In genomic region chr1:156246241-156246761, GRCh38 we compare ENCODE assay signal across 13 cellular contexts. TPM values are rescaled to one million over a fixed set of nuclear protein-coding genes. Genes with fewer than 3 reads are reported as not detected.
DNase-seq lines count a peak whose midpoint lies in the region; ATAC-seq, FAIRE-seq and TF ChIP-seq lines count a peak whose summit lies in the region.
"Had no signal": no experiment of that assay in that cellular context is flagged by ENCODE, and none has a peak within 500 bp of the region (broad histone marks: within the 10 kb centered on the region; RNA-seq: fewer than 3 reads in every experiment).

No MANE protein-coding gene starts in this region.

- WGBS in HUES64 = 84% methylated on average over 10 of the region's 10 CpGs
- 17% methylated on average over 10 of the region's 10 CpGs for whole genome bisulfite sequencing in GM12878 (ENCODE audit: insufficient coverage, insufficient replicate concordance, low lambda C conversion rate, missing lambda C conversion rate)

- CTCF ChIA-PET in GM12878 (lab: Yijun Ruan, JAX) = interaction anchor here (1.0 to 1.4 kb wide), 5 partner anchors 73 to 155 kb away, joined by 3 to 4 read pairs (median 3); no protein-coding TSS in a partner anchor

- peak; percentile 74 for DNase-seq in NCI-H82 (lab: John Stamatoyannopoulos, UW)
- no peak for DNase-seq in NCI-H82 treated with DMSO at 0.1 percent for 48 hours (lab: John Stamatoyannopoulos, UW; ENCODE audit: unreplicated experiment)
- no peak for DNase-seq in GM12878 (ENCODE audit: low read depth, low spot score)
- no peak for DNase-seq in osteoblast (ENCODE audit: insufficient read length, low spot score, missing footprints)
- no peak for DNase-seq in foreskin keratinocyte
- DNase-seq in nucleus accumbens (lab: John Stamatoyannopoulos, UW) = no peak
- DNase-seq in T1000 (lab: John Stamatoyannopoulos, UW) = no peak
- DNase-seq: NCI-H1417 treated with DMSO at 0.1 percent for 48 hours, sigmoid colon had no signal

- H3K27ac ChIP-seq in HUES64 (ENCODE audit: low read depth, low read length) = no peak overlapping the region
- H3K27ac ChIP-seq in GM12878 (ENCODE audit: control insufficient read depth, insufficient read depth) = no peak overlapping the region
- H3K27ac ChIP-seq in osteoblast (ENCODE audit: low read depth, low read length) = no peak overlapping the region
- H3K27ac ChIP-seq in foreskin keratinocyte = no peak overlapping the region
- H3K27ac ChIP-seq: A549, sigmoid colon had no signal

- peaks cover 7% of the 10 kb centered on the region; the same call in 1 of the 2 replicates for H3K27me3 ChIP-seq in HUES64 (ENCODE audit: insufficient read depth, low read length)
- no peaks in the 10 kb centered on the region for H3K27me3 ChIP-seq in GM12878 (replicated peaks in 1 of 2; ENCODE audit: control insufficient read depth in 2 of 2, insufficient read depth in 2 of 2, low read length in 1 of 2)
- H3K27me3 ChIP-seq in osteoblast (ENCODE audit: insufficient read depth, low read length) = peaks cover 19% of the 10 kb centered on the region
- peaks cover 18% of the 10 kb centered on the region for H3K27me3 ChIP-seq in foreskin keratinocyte

- H3K4me3 ChIP-seq in HUES64 (ENCODE audit: low read length) (peak overlapping the region; percentile 43), GM12878 (peak overlapping the region; percentile 71; the same call in 1 of the 2 replicates), osteoblast (ENCODE audit: insufficient read depth, low read length) (no peak overlapping the region)
- H3K4me3 ChIP-seq: A549 had no signal

- FAIRE-seq in GM12878 (lab: Jason Lieb, UNC) = no peak
- FAIRE-seq: A549 had no signal

- no peak for TF ChIP-seq EP300 in GM12878 (IDR thresholded peaks at IDR 0.05; ENCODE audit: borderline replicate concordance in 1 of 2, control insufficient read depth in 1 of 2, low read depth in 2 of 2, low read length in 2 of 2)

- ATAC-seq in GM12878 (no peak), foreskin keratinocyte (no peak)

- H3K4me2 ChIP-seq in GM12878 (ENCODE audit: control insufficient read depth, insufficient read depth) (peak overlapping the region; percentile 85), osteoblast (ENCODE audit: insufficient read depth, low read length) (peak overlapping the region; percentile 60)

- no peak for TF ChIP-seq POLR2A in GM12878 (IDR thresholded peaks at IDR 0.05; ENCODE audit: low read depth, low read length)

- H3K79me2 ChIP-seq in GM12878 (ENCODE audit: control insufficient read depth, insufficient read depth, low read length) = no peaks in the 10 kb centered on the region
- H3K79me2 ChIP-seq in osteoblast (ENCODE audit: insufficient read depth, low read length) = no peaks in the 10 kb centered on the region

- TF ChIP-seq CTCF in GM12878 (IDR thresholded peaks at IDR 0.05 in 2 of 3, conservative IDR thresholded peaks at IDR 0.05 in 1 of 3; ENCODE audit: control insufficient read depth in 2 of 3, extremely low read depth in 1 of 3, insufficient read depth in 1 of 3, low read depth in 3 of 3, low read length in 3 of 3) (no peak), osteoblast (IDR thresholded peaks at IDR 0.05; ENCODE audit: extremely low read depth, low read depth, low read length) (no peak), foreskin keratinocyte (conservative IDR thresholded peaks at IDR 0.05) (no peak)

- POLR2A ChIA-PET in GM12878 (lab: Charles Lee) = interaction anchor here (0.9 kb wide), 2 partner anchors 8 to 48 kb away, joined by 3 read pairs; no protein-coding TSS in a partner anchor

- peak overlapping the region; percentile 80; the same call in 1 of the 2 replicates for H2AFZ ChIP-seq in GM12878 (ENCODE audit: control insufficient read depth, low read depth, low read length)
- no peak overlapping the region for H2AFZ ChIP-seq in osteoblast (ENCODE audit: low read length)

- RAD21 ChIA-PET in GM12878 (lab: Charles Lee; ENCODE audit: unreplicated experiment) = interaction anchor here (0.7 to 1.1 kb wide), 2 partner anchors 27 to 72 kb away, joined by 3 read pairs; no protein-coding TSS in a partner anchor

- H4K20me1 ChIP-seq in GM12878 (ENCODE audit: control insufficient read depth, insufficient read depth) (no peaks in the 10 kb centered on the region), osteoblast (ENCODE audit: insufficient read depth, low read length) (no peaks in the 10 kb centered on the region)

- intact Hi-C loops in GM12878 (cut with micrococcal nuclease; ENCODE audit: unreplicated experiment) = no loop called here

- no peak for TF ChIP-seq RAD21 in GM12878 (IDR thresholded peaks at IDR 0.05; ENCODE audit: insufficient read depth, low read depth, low read length)

- H3K36me3 ChIP-seq in HUES64 (ENCODE audit: insufficient read depth, low read length) (peaks cover 25% of the 10 kb centered on the region), GM12878 (ENCODE audit: control insufficient read depth in 2 of 2, insufficient read depth in 2 of 2, low read length in 1 of 2) (peaks cover 3 to 20% of the 10 kb centered on the region in 2 experiments; a peak in 3 of 4 replicates), osteoblast (ENCODE audit: insufficient read depth, low read length) (peaks cover 15% of the 10 kb centered on the region)

- SMC1A ChIA-PET in GM12878 (lab: Charles Lee; ENCODE audit: uncharacterized antibody, unreplicated experiment) = interaction anchor here (0.6 to 1.3 kb wide), 3 partner anchors 11 to 117 kb away, joined by 3 to 4 read pairs (median 3); no protein-coding TSS in a partner anchor

- H3K9ac ChIP-seq in HUES64 (ENCODE audit: low read depth, low read length) = no peak overlapping the region
- peak overlapping the region; percentile 57; the same call in 1 of the 2 replicates for H3K9ac ChIP-seq in GM12878 (ENCODE audit: control insufficient read depth, insufficient read depth, low read length)

- no peaks in the 10 kb centered on the region for H3K9me3 ChIP-seq in HUES64 (ENCODE audit: insufficient read depth, low read depth, low read length)
- H3K9me3 ChIP-seq in GM12878 (replicated peaks; ENCODE audit: control insufficient read depth, insufficient read depth, low read length) = no peaks in the 10 kb centered on the region
- no peaks in the 10 kb centered on the region for H3K9me3 ChIP-seq in osteoblast (ENCODE audit: low read depth, low read length)
- H3K9me3 ChIP-seq: A549, sigmoid colon had no signal

- in situ Hi-C loops in GM12878 (cut with MboI) = no loop called here

- peaks cover 7% of the 10 kb centered on the region for H3K4me1 ChIP-seq in HUES64 (ENCODE audit: insufficient read depth, low read length)
- peaks cover 19% of the 10 kb centered on the region for H3K4me1 ChIP-seq in GM12878 (ENCODE audit: control insufficient read depth, insufficient read depth, low read length)
- H3K4me1 ChIP-seq in osteoblast (ENCODE audit: insufficient read depth, low read length) = peaks cover 20% of the 10 kb centered on the region
- H3K4me1 ChIP-seq in foreskin keratinocyte = peaks cover 10% of the 10 kb centered on the region

- BruUV-seq in GM12878 (replicated peaks; lab: Mats Ljungman, UMichigan) = no TSS peak

RNA-seq across cellular contexts. Expression of gene PAQR6, which starts 1.6 kb away (rescaled TPM):
- polyA plus RNA-seq in HUES64 (2013, experiment 1 of 2) = 1.9 TPM
- 2.4 TPM for polyA plus RNA-seq in HUES64 (2013, experiment 2 of 2)
- total RNA-seq in GM12878 (2013; cell fraction: nucleolus; rRNA removed) = 7.9 and 12.4 TPM in 2 replicates
- total RNA-seq in GM12878 (2014; rRNA removed) (2.3 and 2.9 TPM in 2 replicates), GM12878 (2014; rRNA removed; fragmentation: Illumina TruSeq; extraction: Trizol) (0.98 and 1.1 TPM in 2 replicates), GM12878 (2021) (2.6 and 3.5 TPM in 2 replicates), osteoblast (0.36 and 0.59 TPM in 2 replicates), foreskin keratinocyte (0.63 and 1.2 TPM in 2 replicates)
- polyA plus RNA-seq in GM12878 (2011; ENCODE audit: low read depth) = 2.2 TPM
- polyA plus RNA-seq in GM12878 (2011; rRNA removed) (1.8 and 2.4 TPM in 2 replicates), GM12878 (2014; fragmentation: Illumina TruSeq; extraction: Trizol) (1.0 and 1.3 TPM in 2 replicates), GM12878 (2014; fragmentation: Nextera tagmentation; extraction: Ambion mirVana) (under 1 TPM; 0.42 to 0.73 TPM), GM12878 (2014; rRNA removed) (4.5 and 5.1 TPM in 2 replicates), GM12878 (2016; fragmentation: Nextera tagmentation; extraction: Ambion mirVana) (1 to 10 TPM in 1 of 2 experiments, under 1 TPM in 1; 0.77 to 1.3 TPM), foreskin keratinocyte (1.1 and 1.8 TPM in 2 replicates)
- polyA plus RNA-seq in GM12878 (2011; cell fraction: cytosol; rRNA removed) = 2.2 and 3.4 TPM in 2 replicates
- 31.9 and 41.6 TPM in 2 replicates for polyA plus RNA-seq in GM12878 (2011; cell fraction: nucleus; rRNA removed)
- polyA plus RNA-seq in GM12878 (2012) = 4.3 and 5.0 TPM in 2 replicates
- polyA minus RNA-seq in GM12878 (2011; rRNA and poly(A)+ RNA removed) = 0.29 and 0.46 TPM in 2 replicates
- polyA minus RNA-seq in GM12878 (2011; cell fraction: cytosol; rRNA and poly(A)+ RNA removed) = not detected in 2 replicates
- 1.5 and 3.1 TPM in 2 replicates for polyA minus RNA-seq in GM12878 (2011; cell fraction: nucleus; rRNA and poly(A)+ RNA removed)

RNA-seq across cellular contexts. Expression of gene BGLAP, which starts 4.3 kb away (rescaled TPM):
- polyA plus RNA-seq in HUES64 (2013, experiment 1 of 2) = not detected
- 1.3 TPM for polyA plus RNA-seq in HUES64 (2013, experiment 2 of 2)
- total RNA-seq in GM12878 (2013; cell fraction: nucleolus; rRNA removed) = 2.5 and 2.7 TPM in 2 replicates
- total RNA-seq in GM12878 (2014; rRNA removed) = 0.54 and 1.8 TPM in 2 replicates
- total RNA-seq in GM12878 (2014; rRNA removed; fragmentation: Illumina TruSeq; extraction: Trizol) = 0.40 TPM in 1 of 2 replicates, not detected in the other
- 0.40 and 0.74 TPM in 2 replicates for total RNA-seq in GM12878 (2021)
- polyA plus RNA-seq in GM12878 (2011; ENCODE audit: low read depth) = 0.45 TPM
- polyA plus RNA-seq in GM12878 (2011; rRNA removed) = 0.23 TPM in 1 of 2 replicates, not detected in the other
- 0.21 and 0.67 TPM in 2 replicates for polyA plus RNA-seq in GM12878 (2011; cell fraction: cytosol; rRNA removed)
- 1.9 and 2.8 TPM in 2 replicates for polyA plus RNA-seq in GM12878 (2011; cell fraction: nucleus; rRNA removed)
- polyA plus RNA-seq in GM12878 (2012) = 0.45 and 0.77 TPM in 2 replicates
- polyA plus RNA-seq in GM12878 (2014; fragmentation: Illumina TruSeq; extraction: Trizol) = not detected in 2 replicates
- not detected for polyA plus RNA-seq in GM12878 (2014; fragmentation: Nextera tagmentation; extraction: Ambion mirVana)
- 0.69 and 1.3 TPM in 2 replicates for polyA plus RNA-seq in GM12878 (2014; rRNA removed)
- polyA plus RNA-seq in GM12878 (2016; fragmentation: Nextera tagmentation; extraction: Ambion mirVana) = under 1 TPM; 0.20 to 0.40 TPM
- polyA minus RNA-seq in GM12878 (2011; rRNA and poly(A)+ RNA removed) = not detected in 2 replicates
- polyA minus RNA-seq in GM12878 (2011; cell fraction: cytosol; rRNA and poly(A)+ RNA removed) = not detected in 2 replicates
- polyA minus RNA-seq in GM12878 (2011; cell fraction: nucleus; rRNA and poly(A)+ RNA removed) = 1.3 and 2.6 TPM in 2 replicates
- 1.5 and 2.2 TPM in 2 replicates for total RNA-seq in osteoblast
- total RNA-seq in foreskin keratinocyte = 0.14 and 0.34 TPM in 2 replicates
- polyA plus RNA-seq in foreskin keratinocyte = 0.32 and 0.37 TPM in 2 replicates
- total RNA-seq: fibroblast of villous mesenchyme, G401 had no signal

RNA-seq across cellular contexts. Expression of gene PMF1, which starts 33.5 kb away (rescaled TPM):
- polyA plus RNA-seq in HUES64 (2013, experiment 1 of 2) = 99.5 TPM
- 96.0 TPM for polyA plus RNA-seq in HUES64 (2013, experiment 2 of 2)
- 23.6 and 24.0 TPM in 2 replicates for total RNA-seq in GM12878 (2013; cell fraction: nucleolus; rRNA removed)
- 70.8 and 72.4 TPM in 2 replicates for total RNA-seq in GM12878 (2014; rRNA removed)
- 52.8 and 60.1 TPM in 2 replicates for total RNA-seq in GM12878 (2014; rRNA removed; fragmentation: Illumina TruSeq; extraction: Trizol)
- total RNA-seq in GM12878 (2021) = 63.7 and 68.4 TPM in 2 replicates
- polyA plus RNA-seq in GM12878 (2011; ENCODE audit: low read depth) = 34.3 TPM
- polyA plus RNA-seq in GM12878 (2011; rRNA removed) = 39.9 and 52.8 TPM in 2 replicates
- 98.3 and 110 TPM in 2 replicates for polyA plus RNA-seq in GM12878 (2011; cell fraction: cytosol; rRNA removed)
- polyA plus RNA-seq in GM12878 (2011; cell fraction: nucleus; rRNA removed) = 47.2 and 59.4 TPM in 2 replicates
- 42.0 and 52.6 TPM in 2 replicates for polyA plus RNA-seq in GM12878 (2012)
- polyA plus RNA-seq in GM12878 (2014; fragmentation: Illumina TruSeq; extraction: Trizol) = 62.4 and 72.7 TPM in 2 replicates
- 10 to 100 TPM in 1 of 2 experiments, 1 to 10 TPM in 1; 6.7 to 17.6 TPM for polyA plus RNA-seq in GM12878 (2014; fragmentation: Nextera tagmentation; extraction: Ambion mirVana)
- 81.0 and 81.7 TPM in 2 replicates for polyA plus RNA-seq in GM12878 (2014; rRNA removed)
- 100 to 1,000 TPM in 1 of 2 experiments, 10 to 100 TPM in 1; 97.8 to 105 TPM for polyA plus RNA-seq in GM12878 (2016; fragmentation: Nextera tagmentation; extraction: Ambion mirVana)
- 20.9 and 31.2 TPM in 2 replicates for polyA minus RNA-seq in GM12878 (2011; rRNA and poly(A)+ RNA removed)
- 10.0 and 11.7 TPM in 2 replicates for polyA minus RNA-seq in GM12878 (2011; cell fraction: cytosol; rRNA and poly(A)+ RNA removed)
- 4.7 and 10.7 TPM in 2 replicates for polyA minus RNA-seq in GM12878 (2011; cell fraction: nucleus; rRNA and poly(A)+ RNA removed)
- 31.2 and 34.0 TPM in 2 replicates for total RNA-seq in osteoblast
- total RNA-seq in foreskin keratinocyte = 54.7 and 56.2 TPM in 2 replicates
- 75.0 and 76.1 TPM in 2 replicates for polyA plus RNA-seq in foreskin keratinocyte

RNA-seq across cellular contexts. Expression of gene SMG5, which starts 36.3 kb away (rescaled TPM):
- 67.5 TPM for polyA plus RNA-seq in HUES64 (2013, experiment 1 of 2)
- polyA plus RNA-seq in HUES64 (2013, experiment 2 of 2) = 60.4 TPM
- 166 and 207 TPM in 2 replicates for total RNA-seq in GM12878 (2013; cell fraction: nucleolus; rRNA removed)
- total RNA-seq in GM12878 (2014; rRNA removed) (51.0 and 57.3 TPM in 2 replicates), GM12878 (2014; rRNA removed; fragmentation: Illumina TruSeq; extraction: Trizol) (30.4 and 32.4 TPM in 2 replicates), GM12878 (2021) (54.6 and 61.5 TPM in 2 replicates), osteoblast (49.2 and 50.7 TPM in 2 replicates), foreskin keratinocyte (58.3 and 60.9 TPM in 2 replicates)
- polyA plus RNA-seq in GM12878 (2011; ENCODE audit: low read depth) = 19.6 TPM
- polyA plus RNA-seq in GM12878 (2011; rRNA removed) (17.7 and 27.7 TPM in 2 replicates), GM12878 (2014; fragmentation: Illumina TruSeq; extraction: Trizol) (27.8 and 45.7 TPM in 2 replicates), GM12878 (2014; fragmentation: Nextera tagmentation; extraction: Ambion mirVana) (1 to 10 TPM in 1 of 2 experiments, under 1 TPM in 1; 0.76 to 1.9 TPM), GM12878 (2014; rRNA removed) (54.0 and 54.8 TPM in 2 replicates), GM12878 (2016; fragmentation: Nextera tagmentation; extraction: Ambion mirVana) (10 to 100 TPM; 51.9 to 55.9 TPM), foreskin keratinocyte (32.9 and 35.3 TPM in 2 replicates)
- polyA plus RNA-seq in GM12878 (2011; cell fraction: cytosol; rRNA removed) = 28.8 and 32.9 TPM in 2 replicates
- polyA plus RNA-seq in GM12878 (2011; cell fraction: nucleus; rRNA removed) = 179 and 188 TPM in 2 replicates
- 35.5 and 35.6 TPM in 2 replicates for polyA plus RNA-seq in GM12878 (2012)
- 23.0 and 30.5 TPM in 2 replicates for polyA minus RNA-seq in GM12878 (2011; rRNA and poly(A)+ RNA removed)
- 7.8 and 9.4 TPM in 2 replicates for polyA minus RNA-seq in GM12878 (2011; cell fraction: cytosol; rRNA and poly(A)+ RNA removed)
- polyA minus RNA-seq in GM12878 (2011; cell fraction: nucleus; rRNA and poly(A)+ RNA removed) = 25.3 and 33.9 TPM in 2 replicates

RNA-seq across cellular contexts. Expression of gene TMEM79, which starts 37.8 kb away (rescaled TPM):
- 1.0 TPM for polyA plus RNA-seq in HUES64 (2013, experiment 1 of 2)
- 2.1 TPM for polyA plus RNA-seq in HUES64 (2013, experiment 2 of 2)
- total RNA-seq in GM12878 (2013; cell fraction: nucleolus; rRNA removed) = 7.0 and 7.2 TPM in 2 replicates
- total RNA-seq in GM12878 (2014; rRNA removed) (1.9 and 3.8 TPM in 2 replicates), GM12878 (2014; rRNA removed; fragmentation: Illumina TruSeq; extraction: Trizol) (2.2 and 2.5 TPM in 2 replicates), GM12878 (2021) (3.1 and 4.0 TPM in 2 replicates), osteoblast (0.88 and 1.4 TPM in 2 replicates), foreskin keratinocyte (4.3 and 4.6 TPM in 2 replicates)
- 1.7 TPM for polyA plus RNA-seq in GM12878 (2011; ENCODE audit: low read depth)
- polyA plus RNA-seq in GM12878 (2011; rRNA removed) (2.0 and 3.8 TPM in 2 replicates), GM12878 (2014; fragmentation: Illumina TruSeq; extraction: Trizol) (0.86 and 2.6 TPM in 2 replicates), GM12878 (2014; fragmentation: Nextera tagmentation; extraction: Ambion mirVana) (1 to 10 TPM in 1 of 2 experiments, under 1 TPM in 1; 0.47 to 1.2 TPM), GM12878 (2014; rRNA removed) (5.2 and 7.3 TPM in 2 replicates), GM12878 (2016; fragmentation: Nextera tagmentation; extraction: Ambion mirVana) (1 to 10 TPM; 5.1 to 5.2 TPM), foreskin keratinocyte (5.2 and 5.3 TPM in 2 replicates)
- polyA plus RNA-seq in GM12878 (2011; cell fraction: cytosol; rRNA removed) = 5.7 and 7.1 TPM in 2 replicates
- 16.8 and 20.3 TPM in 2 replicates for polyA plus RNA-seq in GM12878 (2011; cell fraction: nucleus; rRNA removed)
- polyA plus RNA-seq in GM12878 (2012) = 2.8 and 4.1 TPM in 2 replicates
- 2.6 and 6.3 TPM in 2 replicates for polyA minus RNA-seq in GM12878 (2011; rRNA and poly(A)+ RNA removed)
- 0.73 and 0.80 TPM in 2 replicates for polyA minus RNA-seq in GM12878 (2011; cell fraction: cytosol; rRNA and poly(A)+ RNA removed)
- polyA minus RNA-seq in GM12878 (2011; cell fraction: nucleus; rRNA and poly(A)+ RNA removed) = 5.4 and 8.4 TPM in 2 replicates
